In the genomic region with DNA sequence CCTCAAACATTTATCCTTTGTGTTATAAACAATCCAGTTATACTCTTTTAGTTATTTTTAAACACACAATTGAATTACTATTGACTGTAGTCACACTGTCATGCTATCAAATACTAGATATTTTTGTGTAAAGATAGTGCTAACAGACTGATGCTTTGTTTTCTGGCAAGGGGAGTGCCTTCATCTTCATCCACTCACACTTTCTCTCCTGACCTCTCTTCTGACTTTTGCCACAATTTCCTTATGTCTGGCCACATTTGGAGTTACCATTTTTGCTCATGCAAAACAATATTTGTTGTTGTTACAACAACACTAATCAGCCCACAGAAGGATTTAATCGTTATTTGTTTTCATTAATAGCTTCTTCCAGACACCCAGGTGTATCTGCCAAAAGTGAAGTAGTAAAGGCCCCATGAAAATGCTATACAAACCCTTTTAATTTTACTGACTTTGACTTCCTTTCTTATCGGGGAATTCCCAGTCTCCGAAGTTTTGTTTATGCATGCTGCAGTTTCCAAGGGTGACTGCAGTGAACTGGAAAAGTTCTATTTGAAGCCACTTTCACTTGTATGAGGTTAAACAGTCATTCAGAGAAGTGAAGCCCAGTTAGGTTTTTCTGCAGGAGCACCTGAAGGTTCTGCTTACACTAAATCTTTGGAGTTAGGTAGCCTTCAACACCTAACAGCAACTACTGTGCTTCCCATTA, we compare ENCODE assay signal across 1 cellular context.
TF ChIP-seq lines count a peak whose summit lies in the region.

No MANE protein-coding gene starts in this region.

TF ChIP-seq in GM23338, 12 proteins besides CTCF, POLR2A, EP300 and RAD21 (continued from another document):
- TF ChIP-seq, protein P1, sequence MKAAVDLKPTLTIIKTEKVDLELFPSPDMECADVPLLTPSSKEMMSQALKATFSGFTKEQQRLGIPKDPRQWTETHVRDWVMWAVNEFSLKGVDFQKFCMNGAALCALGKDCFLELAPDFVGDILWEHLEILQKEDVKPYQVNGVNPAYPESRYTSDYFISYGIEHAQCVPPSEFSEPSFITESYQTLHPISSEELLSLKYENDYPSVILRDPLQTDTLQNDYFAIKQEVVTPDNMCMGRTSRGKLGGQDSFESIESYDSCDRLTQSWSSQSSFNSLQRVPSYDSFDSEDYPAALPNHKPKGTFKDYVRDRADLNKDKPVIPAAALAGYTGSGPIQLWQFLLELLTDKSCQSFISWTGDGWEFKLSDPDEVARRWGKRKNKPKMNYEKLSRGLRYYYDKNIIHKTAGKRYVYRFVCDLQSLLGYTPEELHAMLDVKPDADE (IDR thresholded peaks at IDR 0.05): no peak
- TF ChIP-seq ZNF114 (CRISPR knock-in tag; IDR thresholded peaks at IDR 0.05): no peak
